In genomic region chr3:110006913-110007312, GRCh38 we compare ENCODE assay signal across 10 cellular contexts.
"Had no signal": no experiment of that assay in that cellular context is flagged by ENCODE, and none has a peak within 500 bp of the region (broad histone marks: within the 10 kb centered on the region; RNA-seq: fewer than 3 reads in every experiment).

No MANE protein-coding gene starts in this region.

- H2AFZ ChIP-seq: GM23248 had no signal

- H3K4me3 ChIP-seq: GM23248, K562 had no signal

- ATAC-seq: K562 had no signal

- H3K9ac ChIP-seq: GM23248 had no signal

- H3K27ac ChIP-seq: GM23248, HL-60 had no signal

- DNase-seq: GM23248, H9, HCEC 1CT, HFFc6, IMR-90, KG1 had no signal

- FAIRE-seq: H1, H54, K562 had no signal
